2 cellular contexts compared by ENCODE assay signal in the genomic region with DNA sequence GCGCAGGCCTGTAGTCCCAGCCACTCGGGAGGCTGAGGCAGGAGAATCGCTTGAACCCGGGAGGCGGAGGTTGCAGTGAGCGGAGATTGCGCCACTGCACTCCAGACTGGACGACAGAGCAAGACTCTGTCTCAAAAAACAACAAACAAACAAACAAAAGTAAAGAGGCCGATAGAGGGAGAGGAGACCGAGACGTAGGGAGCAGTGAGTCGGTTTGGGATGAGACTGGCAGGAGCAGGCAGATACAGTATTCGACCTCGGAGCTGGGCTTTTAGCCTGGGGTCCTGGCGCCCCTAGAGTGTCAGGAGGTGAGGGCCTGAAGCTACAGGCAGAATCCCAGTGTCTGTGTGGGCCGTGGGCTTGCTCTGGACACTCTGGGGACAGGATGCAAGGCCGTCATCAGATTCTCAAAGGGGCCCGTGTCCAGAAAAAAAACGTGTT.
TF ChIP-seq lines count a peak whose summit lies in the region.

No MANE protein-coding gene starts in this region.

TF ChIP-seq in HepG2, 621 proteins besides CTCF, POLR2A, EP300 and RAD21:
- TF ChIP-seq, protein P1, sequence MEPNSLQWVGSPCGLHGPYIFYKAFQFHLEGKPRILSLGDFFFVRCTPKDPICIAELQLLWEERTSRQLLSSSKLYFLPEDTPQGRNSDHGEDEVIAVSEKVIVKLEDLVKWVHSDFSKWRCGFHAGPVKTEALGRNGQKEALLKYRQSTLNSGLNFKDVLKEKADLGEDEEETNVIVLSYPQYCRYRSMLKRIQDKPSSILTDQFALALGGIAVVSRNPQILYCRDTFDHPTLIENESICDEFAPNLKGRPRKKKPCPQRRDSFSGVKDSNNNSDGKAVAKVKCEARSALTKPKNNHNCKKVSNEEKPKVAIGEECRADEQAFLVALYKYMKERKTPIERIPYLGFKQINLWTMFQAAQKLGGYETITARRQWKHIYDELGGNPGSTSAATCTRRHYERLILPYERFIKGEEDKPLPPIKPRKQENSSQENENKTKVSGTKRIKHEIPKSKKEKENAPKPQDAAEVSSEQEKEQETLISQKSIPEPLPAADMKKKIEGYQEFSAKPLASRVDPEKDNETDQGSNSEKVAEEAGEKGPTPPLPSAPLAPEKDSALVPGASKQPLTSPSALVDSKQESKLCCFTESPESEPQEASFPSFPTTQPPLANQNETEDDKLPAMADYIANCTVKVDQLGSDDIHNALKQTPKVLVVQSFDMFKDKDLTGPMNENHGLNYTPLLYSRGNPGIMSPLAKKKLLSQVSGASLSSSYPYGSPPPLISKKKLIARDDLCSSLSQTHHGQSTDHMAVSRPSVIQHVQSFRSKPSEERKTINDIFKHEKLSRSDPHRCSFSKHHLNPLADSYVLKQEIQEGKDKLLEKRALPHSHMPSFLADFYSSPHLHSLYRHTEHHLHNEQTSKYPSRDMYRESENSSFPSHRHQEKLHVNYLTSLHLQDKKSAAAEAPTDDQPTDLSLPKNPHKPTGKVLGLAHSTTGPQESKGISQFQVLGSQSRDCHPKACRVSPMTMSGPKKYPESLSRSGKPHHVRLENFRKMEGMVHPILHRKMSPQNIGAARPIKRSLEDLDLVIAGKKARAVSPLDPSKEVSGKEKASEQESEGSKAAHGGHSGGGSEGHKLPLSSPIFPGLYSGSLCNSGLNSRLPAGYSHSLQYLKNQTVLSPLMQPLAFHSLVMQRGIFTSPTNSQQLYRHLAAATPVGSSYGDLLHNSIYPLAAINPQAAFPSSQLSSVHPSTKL (CRISPR knock-in tag; IDR thresholded peaks at IDR 0.05) = no peak
- TF ChIP-seq MAZ (IDR thresholded peaks at IDR 0.05; ENCODE audit: borderline replicate concordance, low read depth, low read length) (no peak), MAZ (CRISPR knock-in tag; IDR thresholded peaks at IDR 0.05; ENCODE audit: low read depth) (no peak), CBX2 (IDR thresholded peaks at IDR 0.05; ENCODE audit: low read depth, low read length) (no peak), CBX2 (CRISPR knock-in tag; IDR thresholded peaks at IDR 0.05; ENCODE audit: low read depth) (no peak), KAT2B (IDR thresholded peaks at IDR 0.05; ENCODE audit: borderline replicate concordance, low read depth, low read length) (no peak), ZNF878 (CRISPR knock-in tag; IDR thresholded peaks at IDR 0.05) (no peak), ZNF879 (CRISPR knock-in tag; IDR thresholded peaks at IDR 0.05) (no peak), ZMAT3 (CRISPR knock-in tag; conservative IDR thresholded peaks at IDR 0.05) (no peak), ZBTB38 (CRISPR knock-in tag; IDR thresholded peaks at IDR 0.05) (no peak), CCAR2 (optimal IDR thresholded peaks at IDR 0.05; ENCODE audit: low read depth, low read length) (no peak)
- TF ChIP-seq, protein P2, sequence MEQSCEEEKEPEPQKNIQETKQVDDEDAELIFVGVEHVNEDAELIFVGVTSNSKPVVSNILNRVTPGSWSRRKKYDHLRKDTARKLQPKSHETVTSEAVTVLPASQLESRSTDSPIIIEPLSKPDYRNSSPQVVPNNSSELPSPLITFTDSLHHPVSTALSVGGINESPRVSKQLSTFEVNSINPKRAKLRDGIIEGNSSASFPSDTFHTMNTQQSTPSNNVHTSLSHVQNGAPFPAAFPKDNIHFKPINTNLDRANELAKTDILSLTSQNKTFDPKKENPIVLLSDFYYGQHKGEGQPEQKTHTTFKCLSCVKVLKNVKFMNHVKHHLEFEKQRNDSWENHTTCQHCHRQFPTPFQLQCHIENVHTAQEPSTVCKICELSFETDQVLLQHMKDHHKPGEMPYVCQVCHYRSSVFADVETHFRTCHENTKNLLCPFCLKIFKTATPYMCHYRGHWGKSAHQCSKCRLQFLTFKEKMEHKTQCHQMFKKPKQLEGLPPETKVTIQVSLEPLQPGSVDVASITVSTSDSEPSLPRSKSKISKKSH (CRISPR knock-in tag; IDR thresholded peaks at IDR 0.05; ENCODE audit: borderline replicate concordance) = 0 out of 2 replicates have a peak, but pooled peaks have one; percentile 27
- TF ChIP-seq, protein P3, sequence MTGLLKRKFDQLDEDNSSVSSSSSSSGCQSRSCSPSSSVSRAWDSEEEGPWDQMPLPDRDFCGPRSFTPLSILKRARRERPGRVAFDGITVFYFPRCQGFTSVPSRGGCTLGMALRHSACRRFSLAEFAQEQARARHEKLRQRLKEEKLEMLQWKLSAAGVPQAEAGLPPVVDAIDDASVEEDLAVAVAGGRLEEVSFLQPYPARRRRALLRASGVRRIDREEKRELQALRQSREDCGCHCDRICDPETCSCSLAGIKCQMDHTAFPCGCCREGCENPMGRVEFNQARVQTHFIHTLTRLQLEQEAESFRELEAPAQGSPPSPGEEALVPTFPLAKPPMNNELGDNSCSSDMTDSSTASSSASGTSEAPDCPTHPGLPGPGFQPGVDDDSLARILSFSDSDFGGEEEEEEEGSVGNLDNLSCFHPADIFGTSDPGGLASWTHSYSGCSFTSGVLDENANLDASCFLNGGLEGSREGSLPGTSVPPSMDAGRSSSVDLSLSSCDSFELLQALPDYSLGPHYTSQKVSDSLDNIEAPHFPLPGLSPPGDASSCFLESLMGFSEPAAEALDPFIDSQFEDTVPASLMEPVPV (CRISPR knock-in tag; IDR thresholded peaks at IDR 0.05) = peak; percentile 57; the same call in 1 of the 2 replicates
- TF ChIP-seq, protein P4, sequence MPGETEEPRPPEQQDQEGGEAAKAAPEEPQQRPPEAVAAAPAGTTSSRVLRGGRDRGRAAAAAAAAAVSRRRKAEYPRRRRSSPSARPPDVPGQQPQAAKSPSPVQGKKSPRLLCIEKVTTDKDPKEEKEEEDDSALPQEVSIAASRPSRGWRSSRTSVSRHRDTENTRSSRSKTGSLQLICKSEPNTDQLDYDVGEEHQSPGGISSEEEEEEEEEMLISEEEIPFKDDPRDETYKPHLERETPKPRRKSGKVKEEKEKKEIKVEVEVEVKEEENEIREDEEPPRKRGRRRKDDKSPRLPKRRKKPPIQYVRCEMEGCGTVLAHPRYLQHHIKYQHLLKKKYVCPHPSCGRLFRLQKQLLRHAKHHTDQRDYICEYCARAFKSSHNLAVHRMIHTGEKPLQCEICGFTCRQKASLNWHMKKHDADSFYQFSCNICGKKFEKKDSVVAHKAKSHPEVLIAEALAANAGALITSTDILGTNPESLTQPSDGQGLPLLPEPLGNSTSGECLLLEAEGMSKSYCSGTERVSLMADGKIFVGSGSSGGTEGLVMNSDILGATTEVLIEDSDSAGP (CRISPR knock-in tag; IDR thresholded peaks at IDR 0.05; ENCODE audit: borderline replicate concordance) = 0 out of 2 replicates have a peak, but pooled peaks have one; percentile 45

TF ChIP-seq in GM12891, 5 proteins besides CTCF, POLR2A, EP300 and RAD21:
- TF ChIP-seq PAX5 (IDR thresholded peaks at IDR 0.05; ENCODE audit: insufficient read depth, low read length, severe bottlenecking) (no peak), TAF1 (IDR thresholded peaks at IDR 0.05; ENCODE audit: low read depth, low read length) (no peak), POLR2AphosphoS5 (IDR thresholded peaks at IDR 0.05; ENCODE audit: low read depth, low read length) (no peak), POU2F2 (IDR thresholded peaks at IDR 0.05; ENCODE audit: low read depth, low read length) (no peak), SPI1 (IDR thresholded peaks at IDR 0.05; ENCODE audit: low read depth, low read length) (no peak)
